ENCODE assay signal across 16 cellular contexts in genomic region chr15:60568883-60569495, GRCh38.
DNase-seq lines count a peak whose midpoint lies in the region; ATAC-seq, FAIRE-seq and TF ChIP-seq lines count a peak whose summit lies in the region.
"Had no signal": no experiment of that assay in that cellular context is flagged by ENCODE, and none has a peak within 500 bp of the region (broad histone marks: within the 10 kb centered on the region; RNA-seq: fewer than 3 reads in every experiment).

No MANE protein-coding gene starts in this region.

- H3K4ac ChIP-seq in H1 (replicated peaks; ENCODE audit: insufficient read length, low read depth, low read length), result no peak overlapping the region

- no peak overlapping the region for H3K9ac ChIP-seq in H1 (replicated peaks in 1 of 4; ENCODE audit: extremely low read depth in 1 of 4, low read depth in 3 of 4, low read length in 3 of 4)

- no peak overlapping the region for H3K14ac ChIP-seq in H1 (ENCODE audit: insufficient read length)

- H3K9me3 ChIP-seq in H1 (ENCODE audit: insufficient read depth in 2 of 2, low read depth in 1 of 2, low read length in 1 of 2), result no peaks in the 10 kb centered on the region
- H3K9me3 ChIP-seq: gastroesophageal sphincter had no signal

- peak overlapping the region; percentile 56 for H3K27ac Mint-ChIP-seq in activated naive CD4-positive, alpha-beta T cell treated with anti-CD3 and anti-CD28 coated beads, Interleukin-2, amount 10 ng/mL, durations not matched to agents 7 days and 5 days
- peak overlapping the region; percentile 95 to 96 for H3K27ac Mint-ChIP-seq in T-cell

- H2AK5ac ChIP-seq in H1 (ENCODE audit: low read depth, low read length), result no peak overlapping the region

- H3K4me3 Mint-ChIP-seq in activated naive CD4-positive, alpha-beta T cell treated with anti-CD3 and anti-CD28 coated beads, Interleukin-2, amount 10 ng/mL, durations not matched to agents 7 days and 5 days, result no peak overlapping the region
- peak overlapping the region; percentile 56 to 74 (median 66) for H3K4me3 Mint-ChIP-seq in T-cell

- H2BK120ac ChIP-seq in H1 (replicated peaks; ENCODE audit: low read depth, low read length), result no peak overlapping the region

- no peaks in the 10 kb centered on the region for H3K27me3 ChIP-seq in H1 (replicated peaks in 1 of 4; ENCODE audit: control insufficient read depth in 3 of 4, extremely low read depth in 1 of 4, insufficient read depth in 3 of 4, low read length in 3 of 4)
- H3K27me3 ChIP-seq: gastroesophageal sphincter had no signal

- no peak overlapping the region for H2BK20ac ChIP-seq in H1 (ENCODE audit: low read length)

- H3K18ac ChIP-seq in H1 (ENCODE audit: extremely low read depth, low read length), result no peak overlapping the region

- no peaks in the 10 kb centered on the region for H4K20me1 ChIP-seq in H1 (replicated peaks in 1 of 2; ENCODE audit: control insufficient read depth in 1 of 2, insufficient read depth in 2 of 2, low read length in 2 of 2)

- CTCF ChIA-PET in activated naive CD4-positive, alpha-beta T cell treated with anti-CD3 and anti-CD28 coated beads, Interleukin-2, amount 10 ng/mL, durations not matched to agents 7 days and 5 days (lab: Charles Lee), result interaction anchor here (0.6 to 4.0 kb wide), 4 partner anchors 14 to 60 kb away, joined by 3 to 28 read pairs (median 4); no protein-coding TSS in a partner anchor
- CTCF ChIA-PET in T-cell (lab: Charles Lee), result interaction anchor here (0.6 to 3.0 kb wide), 9 partner anchors 11 to 908 kb away, joined by 3 to 16 read pairs (median 4); no protein-coding TSS in a partner anchor
- CTCF ChIA-PET in H1 (lab: Charles Lee; ENCODE audit: partially characterized antibody), result interaction anchor here (0.9 to 1.2 kb wide), 2 partner anchors 26 to 348 kb away, joined by 3 read pairs; no protein-coding TSS in a partner anchor

- no peak overlapping the region for H4K5ac ChIP-seq in H1 (ENCODE audit: insufficient read length, low read depth, low read length)

- H2BK12ac ChIP-seq in H1 (ENCODE audit: low read depth, low read length), result no peak overlapping the region

- ATAC-seq in T-cell (replicated peaks in 1 of 4), result no peak
- no peak for ATAC-seq in HG02678 (IDR thresholded peaks at IDR 0.05; ENCODE audit: unreplicated experiment)
- no peak for ATAC-seq in HG03342 (IDR thresholded peaks at IDR 0.05; ENCODE audit: unreplicated experiment)
- no peak for ATAC-seq in HG03280 (IDR thresholded peaks at IDR 0.05; ENCODE audit: unreplicated experiment)
- ATAC-seq: gastroesophageal sphincter had no signal

- peaks cover 80% of the 10 kb centered on the region for H3K4me1 Mint-ChIP-seq in activated naive CD4-positive, alpha-beta T cell treated with anti-CD3 and anti-CD28 coated beads, Interleukin-2, amount 10 ng/mL, durations not matched to agents 7 days and 5 days
- H3K4me1 Mint-ChIP-seq in T-cell, result peaks cover 95 to 97% (median 97%) of the 10 kb centered on the region in 3 donors

- 87% methylated on average over 5 of the region's 5 CpGs; no CpG with 5 or more reads in 1 of the 2 experiments for WGBS in H1 (ENCODE audit: extremely low coverage in 1 of 2, insufficient coverage in 1 of 2, insufficient read length in 1 of 2, insufficient replicate concordance in 2 of 2, low coverage in 1 of 2, low lambda C conversion rate in 2 of 2, missing lambda C conversion rate in 1 of 2), 2 experiments

- no peak for DNase-seq in activated naive CD4-positive, alpha-beta T cell treated with anti-CD3 and anti-CD28 coated beads, Interleukin-2, amount 10 ng/mL, durations not matched to agents 7 days and 5 days
- no peak for DNase-seq in activated naive CD4-positive, alpha-beta T cell treated with Interleukin-2 at 50 U/mL for 16 hours
- no peak for DNase-seq in T-cell
- DNase-seq in H1 (ENCODE audit: low read depth in 1 of 2, low spot score in 2 of 2), result no peak
- DNase-seq in OCI-M1 (lab: John Stamatoyannopoulos, UW), result no peak
- DNase-seq: activated CD8-positive, alpha-beta memory T cell treated with anti-CD3 and anti-CD28 coated beads for 24 hours; amniotic stem cell; cerebellar nuclear complex; mesenchymal stem cell; NCI-H2081 treated with DMSO at 0.1 percent for 48 hours; nucleus accumbens had no signal

- no peak overlapping the region for H3K27ac ChIP-seq in H1 (ENCODE audit: low read depth, low read length)
- H3K27ac ChIP-seq: gastroesophageal sphincter, HL-60 had no signal

- H2AFZ ChIP-seq in H1 (ENCODE audit: low read length), result no peak overlapping the region

- H2BK5ac ChIP-seq in H1 (ENCODE audit: low read depth, low read length), result no peak overlapping the region

- no peaks in the 10 kb centered on the region for H3K23me2 ChIP-seq in H1 (ENCODE audit: low read depth, low read length)

- no peak overlapping the region for H3K4me3 ChIP-seq in H1 (ENCODE audit: extremely low read depth in 1 of 4, insufficient read depth in 2 of 4, low read depth in 3 of 4, low read length in 4 of 4)
- H3K4me3 ChIP-seq: gastroesophageal sphincter had no signal

- H3K79me2 ChIP-seq in H1 (ENCODE audit: control insufficient read depth in 1 of 2, insufficient read depth in 2 of 2, low read length in 2 of 2), result peaks cover 0 to 22% of the 10 kb centered on the region in 2 experiments; a peak in 2 of 4 replicates

- peaks cover 3 to 15% (median 13%) of the 10 kb centered on the region in 4 experiments for H3K4me1 ChIP-seq in H1 (replicated peaks in 1 of 4; ENCODE audit: control insufficient read depth in 3 of 4, insufficient read depth in 4 of 4, low read length in 3 of 4)

- H3K36me3 ChIP-seq in H1 (ENCODE audit: control insufficient read depth in 2 of 4, insufficient read depth in 4 of 4, low read length in 3 of 4), result no peaks in the 10 kb centered on the region
- H3K36me3 ChIP-seq: gastroesophageal sphincter had no signal

- POLR2A ChIA-PET in T-cell (lab: Charles Lee), result interaction anchor here (0.5 to 2.0 kb wide), 6 partner anchors 10 to 43 kb away, joined by 3 to 11 read pairs (median 8); no protein-coding TSS in a partner anchor
- POLR2A ChIA-PET in H1 (lab: Charles Lee; ENCODE audit: partially characterized antibody), result no interaction called here

- TF ChIP-seq CTCF in H1 (IDR thresholded peaks at IDR 0.05; ENCODE audit: control extremely low read depth in 1 of 3, insufficient read depth in 1 of 3, low read depth in 1 of 3, low read length in 3 of 3), result no peak

- H3K36me3 Mint-ChIP-seq in activated naive CD4-positive, alpha-beta T cell treated with anti-CD3 and anti-CD28 coated beads, Interleukin-2, amount 10 ng/mL, durations not matched to agents 7 days and 5 days, result peaks cover 43% of the 10 kb centered on the region
- H3K36me3 Mint-ChIP-seq in T-cell, result peaks cover 38% of the 10 kb centered on the region

- H3K27me3 Mint-ChIP-seq in activated naive CD4-positive, alpha-beta T cell treated with anti-CD3 and anti-CD28 coated beads, Interleukin-2, amount 10 ng/mL, durations not matched to agents 7 days and 5 days, result no peaks in the 10 kb centered on the region
- H3K27me3 Mint-ChIP-seq in T-cell, result no peaks in the 10 kb centered on the region

- H3K56ac ChIP-seq in H1 (replicated peaks; ENCODE audit: insufficient read length, low read depth, low read length), result no peak overlapping the region

- TF ChIP-seq POLR2A in H1 (IDR thresholded peaks at IDR 0.05; ENCODE audit: control extremely low read depth in 1 of 2, low read depth in 2 of 2, low read length in 2 of 2), result no peak

- H3K23ac ChIP-seq in H1 (ENCODE audit: insufficient read length), result no peak overlapping the region

- no peak overlapping the region for H4K8ac ChIP-seq in H1 (ENCODE audit: extremely low read depth, insufficient read depth, low read length)

- no peak for TF ChIP-seq EP300 in H1 (IDR thresholded peaks at IDR 0.05; ENCODE audit: borderline replicate concordance in 1 of 2, low read depth in 2 of 2, low read length in 2 of 2)

- H4K91ac ChIP-seq in H1 (replicated peaks; ENCODE audit: insufficient read length, low read length), result no peak overlapping the region

- FAIRE-seq in H1 (lab: Jason Lieb, UNC), result no peak

- H3K4me2 ChIP-seq in H1 (ENCODE audit: insufficient read depth in 1 of 2, low read depth in 2 of 2, low read length in 2 of 2), result peak overlapping the region in 1 of 2 experiments; percentile 50; a peak in 1 of 4 replicates

- no peaks in the 10 kb centered on the region for H3K9me3 Mint-ChIP-seq in activated naive CD4-positive, alpha-beta T cell treated with anti-CD3 and anti-CD28 coated beads, Interleukin-2, amount 10 ng/mL, durations not matched to agents 7 days and 5 days
- no peaks in the 10 kb centered on the region for H3K9me3 Mint-ChIP-seq in T-cell

- no peak overlapping the region for H2BK15ac ChIP-seq in H1 (ENCODE audit: low read length)

- H3K79me1 ChIP-seq in H1 (ENCODE audit: low read depth, low read length), result no peaks in the 10 kb centered on the region

- TF ChIP-seq RAD21 in H1 (IDR thresholded peaks at IDR 0.05 in 1 of 2, conservative IDR thresholded peaks at IDR 0.05 in 1 of 2; ENCODE audit: low read depth in 2 of 2, low read length in 2 of 2), result no peak; a peak in 1 of 4 replicates

TF ChIP-seq in H1, 55 proteins besides CTCF, POLR2A, EP300 and RAD21:
- peak; percentile 76; the same call in 1 of the 2 replicates for TF ChIP-seq MAFK (IDR thresholded peaks at IDR 0.05; ENCODE audit: low read depth, low read length)
- TF ChIP-seq EGR1 (IDR thresholded peaks at IDR 0.05; ENCODE audit: borderline replicate concordance, low read depth, low read length), result no peak
TF ChIP-seq in H1: peak in this region for 1.
